ENCODE assay signal across 1 cellular context in the genomic region with DNA sequence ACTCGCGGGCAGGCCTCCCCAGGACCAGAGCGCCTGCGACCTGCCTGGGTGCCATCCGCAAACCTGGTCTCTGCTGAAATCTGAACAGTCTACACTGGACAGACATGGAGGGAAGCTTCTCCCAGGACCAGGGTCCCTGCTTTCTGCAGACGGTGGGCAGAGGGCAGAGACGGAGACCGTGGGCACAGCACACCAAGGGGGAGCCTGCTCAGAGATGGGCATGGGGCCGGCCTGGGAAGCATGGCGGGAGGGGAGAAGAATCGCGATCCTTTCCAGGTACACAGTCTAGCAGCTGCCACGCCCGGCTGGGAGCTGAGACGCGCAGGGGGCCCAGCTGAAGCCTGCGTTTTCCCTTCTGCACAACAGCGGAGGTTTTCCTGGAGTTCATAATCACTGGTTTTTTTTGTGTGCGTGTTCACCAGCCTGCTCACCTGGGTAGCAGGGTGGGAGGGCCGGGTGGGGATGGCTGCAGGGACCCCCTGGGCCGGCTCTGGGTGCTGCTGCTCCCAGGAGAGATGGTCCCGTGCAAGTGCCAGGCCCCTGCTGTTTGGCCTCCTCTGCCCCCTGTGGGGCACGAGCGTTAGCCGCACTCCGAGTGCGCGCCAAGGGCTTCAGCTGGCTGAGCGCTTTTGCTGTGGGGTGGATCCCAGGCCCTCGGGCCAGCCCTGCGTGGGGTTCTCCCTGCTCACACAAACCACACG.
TF ChIP-seq lines count a peak whose summit lies in the region.

No MANE protein-coding gene starts in this region.

TF ChIP-seq in H1, 55 proteins besides CTCF, POLR2A, EP300 and RAD21 (continued from another document):
- TF ChIP-seq ZNF274 (IDR thresholded peaks at IDR 0.05; ENCODE audit: borderline replicate concordance, extremely low read depth, low read length), result no peak
TF ChIP-seq in H1: peak in this region for 0.
